ENCODE assay signal across 22 cellular contexts in genomic region chr2:178782236-178782635, GRCh38. TPM values are rescaled to one million over a fixed set of nuclear protein-coding genes. Genes with fewer than 3 reads are reported as not detected.
DNase-seq lines count a peak whose midpoint lies in the region; ATAC-seq, FAIRE-seq and TF ChIP-seq lines count a peak whose summit lies in the region.
"Had no signal": no experiment of that assay in that cellular context is flagged by ENCODE, and none has a peak within 500 bp of the region (broad histone marks: within the 10 kb centered on the region; RNA-seq: fewer than 3 reads in every experiment).

No MANE protein-coding gene starts in this region.

- no peaks in the 10 kb centered on the region for H3K4me1 ChIP-seq in GM12878 (ENCODE audit: control insufficient read depth, insufficient read depth, low read length)
- no peaks in the 10 kb centered on the region for H3K4me1 ChIP-seq in adrenal gland (replicated peaks in 1 of 2)

- 37% methylated on average over 7 of the region's 7 CpGs for WGBS in GM12878 (ENCODE audit: insufficient coverage, insufficient replicate concordance, low lambda C conversion rate, missing lambda C conversion rate)
- whole genome bisulfite sequencing in adrenal gland, 4 donors = 91 to 94% (median 92%) methylated on average over 7 of the region's 7 CpGs

- intact Hi-C loops in GM12878 (cut with micrococcal nuclease; ENCODE audit: unreplicated experiment) = no loop called here
- intact Hi-C loops in adrenal gland (cut with DNase I) = no loop called here

- no peak overlapping the region for H3K9ac ChIP-seq in GM12878 (ENCODE audit: control insufficient read depth, insufficient read depth, low read length)
- H3K9ac ChIP-seq: SK-N-SH had no signal

- DNase-seq in GM12878 (ENCODE audit: low read depth, low spot score) = no peak
- no peak for DNase-seq in Kasumi-1 (lab: John Stamatoyannopoulos, UW)
- no peak for DNase-seq in adrenal gland
- no peak for DNase-seq in HPDE6-E6E7 (ENCODE audit: extremely low spot score)
- DNase-seq in iPS-NIHi7 (ENCODE audit: extremely low spot score) = no peak
- DNase-seq: AML-193, DMS53, HFFc6, KBM-7, MG63, NCI-H1092 treated with DMSO at 0.1 percent for 48 hours, NCI-H1694, NCI-H2107, NCI-H226, NCI-H526, SK-N-SH had no signal

- H3K27me3 ChIP-seq in GM12878 (replicated peaks in 1 of 2; ENCODE audit: control insufficient read depth in 2 of 2, insufficient read depth in 2 of 2, low read length in 1 of 2) (no peaks in the 10 kb centered on the region), adrenal gland (no peaks in the 10 kb centered on the region)
- H3K27me3 ChIP-seq: MG63 had no signal

- no peaks in the 10 kb centered on the region for H3K79me2 ChIP-seq in GM12878 (ENCODE audit: control insufficient read depth, insufficient read depth, low read length)

- TF ChIP-seq POLR2A in GM12878 (IDR thresholded peaks at IDR 0.05; ENCODE audit: low read depth, low read length) (no peak), adrenal gland (IDR thresholded peaks at IDR 0.05) (no peak)

- in situ Hi-C loops in GM12878 (cut with MboI) = no loop called here

- POLR2A ChIA-PET in GM12878 (lab: Charles Lee) = interaction anchor here (0.6 kb wide), 1 partner anchor 473 kb away, joined by 3 read pairs; no protein-coding TSS in a partner anchor

- H4K20me1 ChIP-seq in GM12878 (ENCODE audit: control insufficient read depth, insufficient read depth) = no peaks in the 10 kb centered on the region

- H3K27ac ChIP-seq in GM12878 (ENCODE audit: control insufficient read depth, insufficient read depth) (no peak overlapping the region), adrenal gland (no peak overlapping the region)
- H3K27ac ChIP-seq: HL-60 had no signal

- H3K4me3 ChIP-seq in GM12878 (no peak overlapping the region), adrenal gland (no peak overlapping the region)
- H3K4me3 ChIP-seq: MG63 had no signal

- TF ChIP-seq CTCF in GM12878 (IDR thresholded peaks at IDR 0.05 in 2 of 3, conservative IDR thresholded peaks at IDR 0.05 in 1 of 3; ENCODE audit: control insufficient read depth in 2 of 3, extremely low read depth in 1 of 3, insufficient read depth in 1 of 3, low read depth in 3 of 3, low read length in 3 of 3) = no peak
- no peak for TF ChIP-seq CTCF in adrenal gland (IDR thresholded peaks at IDR 0.05)

- no TSS peak for BruUV-seq in GM12878 (replicated peaks; lab: Mats Ljungman, UMichigan)

- H3K4me2 ChIP-seq in GM12878 (ENCODE audit: control insufficient read depth, insufficient read depth) = no peak overlapping the region
- H3K4me2 ChIP-seq: SK-N-SH had no signal

- SMC1A ChIA-PET in GM12878 (lab: Charles Lee; ENCODE audit: uncharacterized antibody, unreplicated experiment) = interaction anchor here (1.1 to 1.5 kb wide), 4 partner anchors 23 to 239 kb away, joined by 3 to 4 read pairs (median 3); no protein-coding TSS in a partner anchor

- no peak for FAIRE-seq in GM12878 (lab: Jason Lieb, UNC)
- FAIRE-seq: G401.6 had no signal

- H2AFZ ChIP-seq in GM12878 (ENCODE audit: control insufficient read depth, low read depth, low read length) = no peak overlapping the region

- H3K36me3 ChIP-seq in GM12878 (ENCODE audit: control insufficient read depth in 2 of 2, insufficient read depth in 2 of 2, low read length in 1 of 2) = peaks cover 0 to 2% of the 10 kb centered on the region in 2 experiments; a peak in 1 of 4 replicates
- no peaks in the 10 kb centered on the region for H3K36me3 ChIP-seq in adrenal gland (replicated peaks in 1 of 2)
- H3K36me3 ChIP-seq: MG63 had no signal

- peak; percentile 76 for ATAC-seq in GM18867 (IDR thresholded peaks at IDR 0.05; ENCODE audit: unreplicated experiment)
- peak; percentile 83 for ATAC-seq in GM21529 (IDR thresholded peaks at IDR 0.05; ENCODE audit: unreplicated experiment)
- peak; percentile 82 for ATAC-seq in HG03442 (IDR thresholded peaks at IDR 0.05; ENCODE audit: unreplicated experiment)
- peak; percentile 92 for ATAC-seq in GM12878

- TF ChIP-seq EP300 in GM12878 (IDR thresholded peaks at IDR 0.05; ENCODE audit: borderline replicate concordance in 1 of 2, control insufficient read depth in 1 of 2, low read depth in 2 of 2, low read length in 2 of 2) = no peak

- no peak for TF ChIP-seq RAD21 in GM12878 (IDR thresholded peaks at IDR 0.05; ENCODE audit: insufficient read depth, low read depth, low read length)

- CTCF ChIA-PET in GM12878 (lab: Yijun Ruan, JAX) = interaction anchor here (0.9 to 3.2 kb wide), 7 partner anchors 14 to 347 kb away, joined by 3 to 7 read pairs (median 4); no protein-coding TSS in a partner anchor

- RAD21 ChIA-PET in GM12878 (lab: Charles Lee; ENCODE audit: unreplicated experiment) = interaction anchor here (1.2 kb wide), 1 partner anchor 239 kb away, joined by 3 read pairs; no protein-coding TSS in a partner anchor

- no peaks in the 10 kb centered on the region for H3K9me3 ChIP-seq in GM12878 (replicated peaks; ENCODE audit: control insufficient read depth, insufficient read depth, low read length)
- H3K9me3 ChIP-seq in adrenal gland (replicated peaks in 1 of 3) = no peaks in the 10 kb centered on the region
- H3K9me3 ChIP-seq: MG63, SK-N-SH had no signal

TF ChIP-seq in GM12878, 131 proteins besides CTCF, POLR2A, EP300 and RAD21:
- no peak for TF ChIP-seq CREM (IDR thresholded peaks at IDR 0.05; ENCODE audit: low read depth)
- TF ChIP-seq BCL11A (IDR thresholded peaks at IDR 0.05; ENCODE audit: low read depth, low read length) = peak; percentile 65
- TF ChIP-seq JUND (IDR thresholded peaks at IDR 0.05; ENCODE audit: low read depth, low read length) = no peak
- no peak for TF ChIP-seq POU2F2 (IDR thresholded peaks at IDR 0.05; ENCODE audit: borderline replicate concordance, low read depth, low read length)
- TF ChIP-seq IKZF2 (IDR thresholded peaks at IDR 0.05) = peak; percentile 34 to 54; a peak in 2 of 4 replicates
- peak; percentile 26; the same call in 1 of the 2 replicates for TF ChIP-seq NR2C1 (IDR thresholded peaks at IDR 0.05)
- TF ChIP-seq MTA2 (IDR thresholded peaks at IDR 0.05; ENCODE audit: low read depth) = peak; percentile 89
- TF ChIP-seq DPF2 (IDR thresholded peaks at IDR 0.05) = 0 out of 2 replicates have a peak, but pooled peaks have one; percentile 37
- peak; percentile 24; the same call in 1 of the 2 replicates for TF ChIP-seq ATF7 (IDR thresholded peaks at IDR 0.05; ENCODE audit: low read depth)

RNA-seq across cellular contexts. Expression of gene TTN, which starts 25.0 kb away (rescaled TPM):
- 146 and 150 TPM in 2 replicates for total RNA-seq in GM12878 (2013; cell fraction: nucleolus; rRNA removed)
- 5.0 and 6.6 TPM in 2 replicates for total RNA-seq in GM12878 (2014; rRNA removed)
- 8.2 and 9.5 TPM in 2 replicates for total RNA-seq in GM12878 (2014; rRNA removed; fragmentation: Illumina TruSeq; extraction: Trizol)
- 7.5 and 9.0 TPM in 2 replicates for total RNA-seq in GM12878 (2021)
- polyA plus RNA-seq in GM12878 (2011; ENCODE audit: low read depth) = 1.2 TPM
- 1.8 and 2.2 TPM in 2 replicates for polyA plus RNA-seq in GM12878 (2011; rRNA removed)
- 0.76 and 0.82 TPM in 2 replicates for polyA plus RNA-seq in GM12878 (2011; cell fraction: cytosol; rRNA removed)
- 14.9 and 15.2 TPM in 2 replicates for polyA plus RNA-seq in GM12878 (2011; cell fraction: nucleus; rRNA removed)
- 0.73 and 1.2 TPM in 2 replicates for polyA plus RNA-seq in GM12878 (2012)
- polyA plus RNA-seq in GM12878 (2014; fragmentation: Illumina TruSeq; extraction: Trizol) = 1.6 and 4.9 TPM in 2 replicates
- 1 to 10 TPM in 1 of 2 experiments, under 1 TPM in 1; 0.15 to 1.4 TPM for polyA plus RNA-seq in GM12878 (2014; fragmentation: Nextera tagmentation; extraction: Ambion mirVana)
- polyA plus RNA-seq in GM12878 (2014; rRNA removed) = 1.3 and 2.9 TPM in 2 replicates
- polyA plus RNA-seq in GM12878 (2016; fragmentation: Nextera tagmentation; extraction: Ambion mirVana) = 1 to 10 TPM; 1.7 to 3.8 TPM
- 76.5 and 87.9 TPM in 2 replicates for polyA minus RNA-seq in GM12878 (2011; rRNA and poly(A)+ RNA removed)
- polyA minus RNA-seq in GM12878 (2011; cell fraction: cytosol; rRNA and poly(A)+ RNA removed) = 6.0 and 6.7 TPM in 2 replicates
- polyA minus RNA-seq in GM12878 (2011; cell fraction: nucleus; rRNA and poly(A)+ RNA removed) = 89.9 and 106 TPM in 2 replicates
- 10 to 100 TPM in 1 of 8 donors, 1 to 10 TPM in 7; 1.2 to 19.5 (median 2.7) TPM for total RNA-seq in adrenal gland
- 1 to 10 TPM in 1 of 3 donors, under 1 TPM in 2; 0.05 to 4.3 (median 0.47) TPM for polyA plus RNA-seq in adrenal gland
- total RNA-seq: H4 had no signal
